In genomic region chr19:45250832-45251451, GRCh38 we compare ENCODE assay signal across 8 cellular contexts. TPM values are rescaled to one million over a fixed set of nuclear protein-coding genes. Genes with fewer than 3 reads are reported as not detected.
A peak's percentile ranks its signal among the peaks of the same experiment; 100 is the strongest.
DNase-seq lines count a peak whose midpoint lies in the region; ATAC-seq and TF ChIP-seq lines count a peak whose summit lies in the region.

Gene MARK4, plus strand, starts transcription at chr19:45251271. Its CDS starts 318 bp downstream, at chr19:45251589.

- intact Hi-C loops in T-helper 2 cell treated with Interferon-gamma antibody and Interleukin-4, amounts not matched to agents 100 ng/mL and 5 ng/mL, for 36 hours (cut with micrococcal nuclease), result loop anchor here (2.0 to 5.0 kb wide), 3 partner anchors 72 to 159 kb away; partner anchors contain the start of genes BLOC1S3, PPP1R37 and TRAPPC6A
- intact Hi-C loops in right cardiac atrium (cut with DNase I) (loop anchor here in 1 of 4 donors (5.0 kb wide), 1 partner anchor 86 kb away; no protein-coding TSS in a partner anchor), uterus (cut with DNase I; ENCODE audit: low total_unique reads) (no loop called here)

- H3K9ac ChIP-seq in Loucy (ENCODE audit: low read depth, low read length, poor library complexity, severe bottlenecking), result peak within 1 kb of the TSS; percentile 92

- H3K4me2 ChIP-seq in Loucy (ENCODE audit: low read depth, low read length, poor library complexity, severe bottlenecking), result peak within 1 kb of the TSS; percentile 96

- H3K27me3 ChIP-seq in Loucy (ENCODE audit: insufficient read depth, low read length, poor library complexity, severe bottlenecking), result peaks cover 4% of the 10 kb centered on the region
- no peaks in the 10 kb centered on the region for H3K27me3 ChIP-seq in right cardiac atrium (ENCODE audit: control insufficient read depth, insufficient read depth)
- no peaks in the 10 kb centered on the region for H3K27me3 ChIP-seq in uterus

- WGBS in right cardiac atrium, result 1% methylated on average over 56 of the region's 58 CpGs

- H3K36me3 ChIP-seq in Loucy (ENCODE audit: insufficient read depth, low read length) (no peaks in the 10 kb centered on the region), uterus (no peaks in the 10 kb centered on the region)

- H3K27ac ChIP-seq in right cardiac atrium (ENCODE audit: low read length), result peak within 1 kb of the TSS; percentile 52
- peak within 1 kb of the TSS; percentile 78 to 85 for H3K27ac ChIP-seq in uterus

- ATAC-seq in right cardiac atrium, result peak; percentile 58 to 68
- ATAC-seq in GM18858 (IDR thresholded peaks at IDR 0.05; ENCODE audit: unreplicated experiment), result no peak

- peaks cover 45% of the 10 kb centered on the region for H3K79me2 ChIP-seq in Loucy (ENCODE audit: insufficient read depth, low read length)

- TF ChIP-seq POLR2A in uterus (IDR thresholded peaks at IDR 0.05), result peak in 1 of 2 donors; percentile 27

- H3K9me3 ChIP-seq in Loucy (ENCODE audit: insufficient read depth, low read depth, low read length) (no peaks in the 10 kb centered on the region), right cardiac atrium (ENCODE audit: control insufficient read depth, low read length) (no peaks in the 10 kb centered on the region), uterus (no peaks in the 10 kb centered on the region)

- H2AFZ ChIP-seq in Loucy (ENCODE audit: low read length), result peak within 1 kb of the TSS; percentile 98

- no peak for TF ChIP-seq CTCF in Loucy (conservative IDR thresholded peaks at IDR 0.05; ENCODE audit: low read length)
- no peak for TF ChIP-seq CTCF in uterus (IDR thresholded peaks at IDR 0.05)

- peak within 1 kb of the TSS; percentile 85 for H3K4me3 ChIP-seq in GM08714 (ENCODE audit: low read length)
- peak within 1 kb of the TSS; percentile 99 for H3K4me3 ChIP-seq in Loucy (ENCODE audit: low read length, poor library complexity, severe bottlenecking)
- H3K4me3 ChIP-seq in right cardiac atrium (ENCODE audit: low read length), result peak within 1 kb of the TSS; percentile 100
- H3K4me3 ChIP-seq in uterus, result peak within 1 kb of the TSS; percentile 95 to 98

- H4K20me1 ChIP-seq in Loucy (ENCODE audit: insufficient read depth, low read length, poor library complexity, severe bottlenecking), result peaks cover 38% of the 10 kb centered on the region

- H3F3A ChIP-seq in Loucy (ENCODE audit: low read depth), result no peaks in the 10 kb centered on the region

- H3K4me1 ChIP-seq in Loucy (ENCODE audit: insufficient read depth, low read length, poor library complexity, severe bottlenecking), result peaks cover 46% of the 10 kb centered on the region
- peaks cover 10% of the 10 kb centered on the region for H3K4me1 ChIP-seq in right cardiac atrium (ENCODE audit: control insufficient read depth, insufficient read depth, low read length)
- peaks cover 0 to 12% of the 10 kb centered on the region in 2 donors for H3K4me1 ChIP-seq in uterus

- no peaks in the 10 kb centered on the region for H3K9me2 ChIP-seq in Loucy (replicated peaks; ENCODE audit: low read depth, low read length)

- DNase-seq in anterior cingulate cortex (lab: John Stamatoyannopoulos, UW) (peak in 45 of 58 donors; percentile 9 to 58 (median 35)), right cardiac atrium (peak; percentile 51 to 82 (median 79)), pulmonary artery endothelial cell (ENCODE audit: low read depth, low spot score) (no peak), uterus (peak; percentile 44 to 62)

RNA-seq across cellular contexts. Expression of gene MARK4, which starts in this region (rescaled TPM):
- total RNA-seq in T-helper 2 cell treated with Interferon-gamma antibody and Interleukin-4, amounts not matched to agents 100 ng/mL and 5 ng/mL, for 36 hours, result 20.0 and 20.4 TPM in 2 replicates
- total RNA-seq in right cardiac atrium (10 to 100 TPM; 29.0 to 54.5 (median 40.4) TPM), pulmonary artery endothelial cell (9.5 and 10.7 TPM in 2 replicates), uterus (10 to 100 TPM; 13.5 to 51.5 (median 15.5) TPM)
- 21.0 TPM for polyA plus RNA-seq in right cardiac atrium
